In genomic region chr7:5510426-5511045, GRCh38 we compare ENCODE assay signal across 1 cellular context.
TF ChIP-seq lines count a peak whose summit lies in the region.

No MANE protein-coding gene starts in this region.

TF ChIP-seq in A549, 52 proteins besides CTCF, POLR2A, EP300 and RAD21 (continued from another document):
- TF ChIP-seq ELK1 (IDR thresholded peaks at IDR 0.05; ENCODE audit: low read depth, low read length) (no peak), PHF8 (IDR thresholded peaks at IDR 0.05; ENCODE audit: borderline replicate concordance, low read depth) (no peak), HDAC2 (IDR thresholded peaks at IDR 0.05) (no peak), HOXB13 (CRISPR knock-in tag; IDR thresholded peaks at IDR 0.05; ENCODE audit: low read depth) (no peak), ESRRA (IDR thresholded peaks at IDR 0.05; ENCODE audit: borderline replicate concordance, low read length) (no peak)
